1 cellular context compared by ENCODE assay signal in genomic region chr5:126600631-126601511, GRCh38.
TF ChIP-seq lines count a peak whose summit lies in the region.

Gene PHAX, plus strand, starts transcription at chr5:126600947. Its CDS starts 16 bp downstream, at chr5:126600963.

TF ChIP-seq in HepG2, 621 proteins besides CTCF, POLR2A, EP300 and RAD21 (continued from another document and continues in another):
- TF ChIP-seq ATF3 (CRISPR knock-in tag; IDR thresholded peaks at IDR 0.05) (peak; percentile 24; the same call in 1 of the 2 replicates), PBX2 (CRISPR knock-in tag; IDR thresholded peaks at IDR 0.05) (no peak), ZNF256 (CRISPR knock-in tag; conservative IDR thresholded peaks at IDR 0.05) (no peak), GLMP (CRISPR knock-in tag; IDR thresholded peaks at IDR 0.05; ENCODE audit: borderline replicate concordance) (no peak), ZNF543 (CRISPR knock-in tag; IDR thresholded peaks at IDR 0.05) (no peak), GABPA (IDR thresholded peaks at IDR 0.05; ENCODE audit: low read depth, low read length) (peak; percentile 94), GABPA (CRISPR knock-in tag; IDR thresholded peaks at IDR 0.05; ENCODE audit: low read depth) (peak; percentile 91), HOXD1 (CRISPR knock-in tag; IDR thresholded peaks at IDR 0.05) (0 out of 2 replicates have a peak, but pooled peaks have one; percentile 51), ZNF101 (CRISPR knock-in tag; IDR thresholded peaks at IDR 0.05; ENCODE audit: borderline replicate concordance, low read depth) (no peak), ERF (CRISPR knock-in tag; IDR thresholded peaks at IDR 0.05) (0 out of 2 replicates have a peak, but pooled peaks have one; percentile 61), ATF2 (CRISPR knock-in tag; IDR thresholded peaks at IDR 0.05) (no peak), REXO4 (CRISPR knock-in tag; IDR thresholded peaks at IDR 0.05; ENCODE audit: borderline replicate concordance) (no peak), CREB3 (CRISPR knock-in tag; IDR thresholded peaks at IDR 0.05) (0 out of 2 replicates have a peak, but pooled peaks have one; percentile 27), ZBTB44 (CRISPR knock-in tag; IDR thresholded peaks at IDR 0.05) (no peak), POGZ (CRISPR knock-in tag; IDR thresholded peaks at IDR 0.05) (peak; percentile 91), ZSCAN31 (CRISPR knock-in tag; IDR thresholded peaks at IDR 0.05; ENCODE audit: low read depth) (peak; percentile 63; the same call in 1 of the 2 replicates), ZNF562 (CRISPR knock-in tag; IDR thresholded peaks at IDR 0.05; ENCODE audit: borderline replicate concordance) (no peak), SMYD3 (CRISPR knock-in tag; IDR thresholded peaks at IDR 0.05) (no peak), PTBP1 (IDR thresholded peaks at IDR 0.05; ENCODE audit: low read depth, low read length, poor library complexity, severe bottlenecking) (no peak), NONO (IDR thresholded peaks at IDR 0.05) (no peak), NONO (CRISPR knock-in tag; conservative IDR thresholded peaks at IDR 0.05) (peak; percentile 96), NFIC (IDR thresholded peaks at IDR 0.05; ENCODE audit: low read length) (no peak; the same call in 1 of the 2 replicates), NR0B2 (CRISPR knock-in tag; IDR thresholded peaks at IDR 0.05) (peak; percentile 43; the same call in 1 of the 2 replicates), ATF7 (IDR thresholded peaks at IDR 0.05) (no peak), ATF7 (CRISPR knock-in tag; IDR thresholded peaks at IDR 0.05) (0 out of 2 replicates have a peak, but pooled peaks have one; percentile 33), ZNF512B (CRISPR knock-in tag; IDR thresholded peaks at IDR 0.05; ENCODE audit: borderline replicate concordance) (no peak), CHD4 (IDR thresholded peaks at IDR 0.05; ENCODE audit: borderline replicate concordance, low read length) (no peak), ZGPAT (CRISPR knock-in tag; IDR thresholded peaks at IDR 0.05) (peak; percentile 77; the same call in 1 of the 2 replicates), ZFP91 (CRISPR knock-in tag; IDR thresholded peaks at IDR 0.05; ENCODE audit: borderline replicate concordance) (peak; percentile 92), TFE3 (CRISPR knock-in tag; IDR thresholded peaks at IDR 0.05) (no peak), SOX13 (IDR thresholded peaks at IDR 0.05) (no peak), SOX13 (CRISPR knock-in tag; conservative IDR thresholded peaks at IDR 0.05 in 1 of 2, IDR thresholded peaks at IDR 0.05 in 1 of 2) (no peak; a peak in 1 of 4 replicates), KMT2B (CRISPR knock-in tag; IDR thresholded peaks at IDR 0.05) (peak; percentile 85), JUND (CRISPR knock-in tag; IDR thresholded peaks at IDR 0.05) (no peak), SALL1 (CRISPR knock-in tag; IDR thresholded peaks at IDR 0.05) (peak; percentile 89), HNF4G (IDR thresholded peaks at IDR 0.05; ENCODE audit: borderline replicate concordance, low read depth, low read length) (0 out of 2 replicates have a peak, but pooled peaks have one; percentile 10), HNF4G (CRISPR knock-in tag; IDR thresholded peaks at IDR 0.05; ENCODE audit: borderline replicate concordance, low read depth) (peak; percentile 54; the same call in 1 of the 2 replicates), ZBTB3 (CRISPR knock-in tag; IDR thresholded peaks at IDR 0.05; ENCODE audit: borderline replicate concordance, low read depth) (0 out of 2 replicates have a peak, but pooled peaks have one; percentile 58), UBTF (CRISPR knock-in tag; IDR thresholded peaks at IDR 0.05) (peak; percentile 80), GATA4 (IDR thresholded peaks at IDR 0.05; ENCODE audit: borderline replicate concordance, low read depth) (peak; percentile 57; the same call in 1 of the 2 replicates), ZFY (CRISPR knock-in tag; IDR thresholded peaks at IDR 0.05) (peak; percentile 89), JUNB (CRISPR knock-in tag; IDR thresholded peaks at IDR 0.05; ENCODE audit: borderline replicate concordance) (no peak), ZNF432 (CRISPR knock-in tag; IDR thresholded peaks at IDR 0.05; ENCODE audit: borderline replicate concordance) (no peak), FIP1L1 (IDR thresholded peaks at IDR 0.05; ENCODE audit: borderline replicate concordance, insufficient read depth, low read depth, low read length) (no peak), MIER3 (CRISPR knock-in tag; IDR thresholded peaks at IDR 0.05; ENCODE audit: borderline replicate concordance) (0 out of 2 replicates have a peak, but pooled peaks have one; percentile 16), KLF11 (CRISPR knock-in tag; IDR thresholded peaks at IDR 0.05) (no peak), PCBP1 (IDR thresholded peaks at IDR 0.05; ENCODE audit: borderline replicate concordance, low read depth, low read length) (no peak)
